In genomic region chr1:198829948-198830347, GRCh38 we compare ENCODE assay signal across 14 cellular contexts.
DNase-seq lines count a peak whose midpoint lies in the region; ATAC-seq, FAIRE-seq and TF ChIP-seq lines count a peak whose summit lies in the region.
"Had no signal": no experiment of that assay in that cellular context is flagged by ENCODE, and none has a peak within 500 bp of the region (broad histone marks: within the 10 kb centered on the region; RNA-seq: fewer than 3 reads in every experiment).

No MANE protein-coding gene starts in this region.

- FAIRE-seq in pancreas (lab: Jason Lieb, UNC) = no peak

- H3K9me3 ChIP-seq in pancreas = no peaks in the 10 kb centered on the region
- no peaks in the 10 kb centered on the region for H3K9me3 ChIP-seq in MM.1S (replicated peaks; ENCODE audit: insufficient read depth, low read length)
- H3K9me3 ChIP-seq: body of pancreas had no signal

- no peak overlapping the region for H3K9ac ChIP-seq in MM.1S (ENCODE audit: low read length)

- H3K4me1 ChIP-seq in pancreas (no peaks in the 10 kb centered on the region), MM.1S (ENCODE audit: low read length) (no peaks in the 10 kb centered on the region)
- H3K4me1 ChIP-seq: body of pancreas had no signal

- DNase-seq in ELF-1 (ENCODE audit: low read depth, low spot score) (peak; percentile 7), NCI-H446 (lab: John Stamatoyannopoulos, UW) (peak; percentile 98 to 99), dorsolateral prefrontal cortex (no peak), medulla oblongata (ENCODE audit: extremely low spot score) (peak; percentile 12), pancreas (no peak), MM.1S (no peak)
- DNase-seq: activated CD8-positive, alpha-beta T cell treated with anti-CD3 and anti-CD28 coated beads for 36 hours; body of pancreas; GDM1; hippocampal formation; stimulated activated naive CD8-positive, alpha-beta T cell treated with anti-CD3 and anti-CD28 coated beads, Interleukin-15, amount 100 ng/mL, for 72 hours had no signal

- H3K27ac ChIP-seq in dorsolateral prefrontal cortex (peak overlapping the region in 5 of 59 donors; percentile 23 to 43 (median 27)), pancreas (no peak overlapping the region), MM.1S (ENCODE audit: low read length) (no peak overlapping the region)
- H3K27ac ChIP-seq: body of pancreas had no signal

- H3F3A ChIP-seq in MM.1S (ENCODE audit: insufficient read depth, low read length) = no peaks in the 10 kb centered on the region

- no peaks in the 10 kb centered on the region for H3K27me3 ChIP-seq in dorsolateral prefrontal cortex
- no peaks in the 10 kb centered on the region for H3K27me3 ChIP-seq in pancreas
- H3K27me3 ChIP-seq in MM.1S (replicated peaks; ENCODE audit: insufficient read depth, low read length) = no peaks in the 10 kb centered on the region
- H3K27me3 ChIP-seq: body of pancreas had no signal

- H3K4me3 ChIP-seq in dorsolateral prefrontal cortex = no peak overlapping the region
- H3K4me3 ChIP-seq in pancreas = no peak overlapping the region
- no peak overlapping the region for H3K4me3 ChIP-seq in MM.1S (ENCODE audit: low read length)
- H3K4me3 ChIP-seq: body of pancreas had no signal

- no peaks in the 10 kb centered on the region for H3K9me2 ChIP-seq in MM.1S (replicated peaks; ENCODE audit: insufficient read depth, low read length)

- H2AFZ ChIP-seq in MM.1S (ENCODE audit: low read length) = no peak overlapping the region

- H4K20me1 ChIP-seq in MM.1S (ENCODE audit: insufficient read depth, low read length) = no peaks in the 10 kb centered on the region

- no peaks in the 10 kb centered on the region for H3K79me2 ChIP-seq in MM.1S (ENCODE audit: low read length)

- no peak overlapping the region for H3K4me2 ChIP-seq in MM.1S (ENCODE audit: low read depth, low read length)

- ATAC-seq in pancreas (no peak), GM21576 (IDR thresholded peaks at IDR 0.05; ENCODE audit: unreplicated experiment) (no peak), HG02759 (IDR thresholded peaks at IDR 0.05; ENCODE audit: unreplicated experiment) (no peak)
- ATAC-seq: activated CD8-positive, alpha-beta T cell treated with anti-CD3 and anti-CD28 coated beads for 36 hours; body of pancreas; natural killer cell treated with Interleukin-12 subunit alpha and Interleukin-12 subunit beta and Interleukin-15 and Interleukin-18, amount 100 ng/mL, for 72 hours; stimulated activated naive CD8-positive, alpha-beta T cell treated with anti-CD3 and anti-CD28 coated beads, Interleukin-15, amount 100 ng/mL, for 72 hours had no signal

- WGBS in pancreas, 2 donors = 76 to 80% methylated on average over 1 of the region's 1 CpG

- intact Hi-C loops in dorsolateral prefrontal cortex (cut with DNase I) (no loop called here), pancreas (cut with DNase I) (no loop called here)

- H3K36me3 ChIP-seq in pancreas = no peaks in the 10 kb centered on the region
- no peaks in the 10 kb centered on the region for H3K36me3 ChIP-seq in MM.1S (replicated peaks; ENCODE audit: insufficient read depth, low read length)

- TF ChIP-seq CTCF in dorsolateral prefrontal cortex (IDR thresholded peaks at IDR 0.05 in 54 of 56, conservative IDR thresholded peaks at IDR 0.05 in 2 of 56; ENCODE audit: low read depth in 1 of 56, partially characterized antibody in 56 of 56) (peak in 29 of 56 donors; percentile 10 to 56 (median 26)), pancreas (IDR thresholded peaks at IDR 0.05) (no peak), MM.1S (IDR thresholded peaks at IDR 0.05; ENCODE audit: low read length) (no peak; the same call in 1 of the 2 replicates)

Comparison
In these comparisons a context has a peak if more than half of its experiments do, and no peak if none do; other contexts are left out.
1. DNase-seq: peak in ELF-1 (single experiment), NCI-H446 (2 of 2) and medulla oblongata (single experiment); none in dorsolateral prefrontal cortex (0 of 10), pancreas (0 of 6) and MM.1S (single experiment).
2. CTCF ChIP-seq: peak in dorsolateral prefrontal cortex (29 of 56); none in pancreas (0 of 4) and MM.1S (single experiment).